ENCODE assay signal across 30 cellular contexts in the genomic region with DNA sequence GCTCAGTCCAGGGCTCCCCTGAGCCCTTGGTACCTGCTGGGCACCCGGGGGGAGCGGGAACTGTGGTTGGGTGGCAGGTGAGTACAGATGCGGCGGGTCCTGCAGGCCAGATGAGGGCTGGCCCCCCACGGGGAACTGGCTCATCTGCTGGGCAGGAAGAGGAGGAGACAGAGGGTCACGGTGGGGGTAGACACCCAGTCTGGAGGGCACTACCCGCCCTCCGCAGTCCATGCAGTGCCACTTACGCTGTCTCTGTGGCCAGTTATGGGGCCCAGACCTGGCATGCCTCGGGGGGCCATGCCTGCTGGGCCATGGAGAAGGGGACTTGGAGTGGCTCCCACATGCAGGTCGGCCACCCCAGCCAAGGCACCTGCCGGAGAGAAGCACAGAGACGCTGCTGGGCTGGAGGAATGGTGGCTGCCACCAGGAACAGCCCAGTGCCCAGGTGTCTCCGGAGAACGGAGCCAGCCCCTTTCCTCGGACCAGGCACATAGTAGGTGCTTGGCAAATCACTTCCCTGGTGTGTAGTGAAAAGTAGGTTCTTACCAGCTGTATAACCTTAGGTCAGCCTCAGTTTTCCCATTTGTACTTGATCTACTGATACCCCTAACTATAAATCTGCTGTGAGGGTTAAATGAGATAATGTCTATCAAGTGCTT. TPM values are rescaled to one million over a fixed set of nuclear protein-coding genes. Genes with fewer than 3 reads are reported as not detected.
"Had no signal": no experiment of that assay in that cellular context is flagged by ENCODE, and none has a peak within 500 bp of the region (broad histone marks: within the 10 kb centered on the region; RNA-seq: fewer than 3 reads in every experiment).

No MANE protein-coding gene starts in this region.

- H3K4me1 Mint-ChIP-seq: central memory CD8-positive, alpha-beta T cell; endodermal cell had no signal

- H3K9me3 Mint-ChIP-seq: activated T-cell treated with anti-CD3 and anti-CD28 coated beads, Interleukin-2, amount 50 U/mL, for 72 hours; central memory CD8-positive, alpha-beta T cell; dendritic cell treated with granulocyte-macrophage colony-stimulating factor and Interleukin-4, amounts not matched to agents 40 ng/mL and 50 ng/mL, for 4 days; endodermal cell; nephron progenitor cell had no signal

- H2AFZ ChIP-seq: parathyroid adenoma had no signal

- DNase-seq: activated CD4-positive, alpha-beta T cell treated with anti-CD3 and anti-CD28 coated beads for 4 hours; activated CD4-positive, alpha-beta T cell treated with anti-CD3 and anti-CD28 coated beads, Interleukin-2, amount 50 U/mL, for 4 hours; activated naive CD4-positive, alpha-beta T cell treated with Interleukin-2 at 50 U/mL for 16 hours; activated T-cell treated with anti-CD3 and anti-CD28 coated beads for 4 hours; activated T-cell treated with anti-CD3 and anti-CD28 coated beads, Interleukin-2, amount 50 U/mL, for 72 hours; anterior cingulate cortex; endodermal cell; foreskin fibroblast; heart left ventricle; left ventricle myocardium inferior; mucosa of descending colon; nephron progenitor cell; nucleus accumbens; right cardiac atrium; stimulated activated CD4-positive, alpha-beta T cell treated with anti-CD3 and anti-CD28 coated beads, Interleukin-2, amount 100 ng/mL, for 48 hours; stimulated activated naive CD4-positive, alpha-beta T cell treated with Interleukin-2 at 50 U/mL for 16 hours; T-helper 2 cell; transverse colon had no signal

- H3K27me3 ChIP-seq: testis had no signal

- H3K9me3 ChIP-seq: heart left ventricle, left ventricle myocardium inferior, mucosa of descending colon, testis, transverse colon had no signal

- H3K27ac ChIP-seq: heart left ventricle, left ventricle myocardium inferior, parathyroid adenoma, testis, transverse colon had no signal

- H3K4me3 Mint-ChIP-seq: activated naive CD8-positive, alpha-beta T cell; central memory CD8-positive, alpha-beta T cell; dendritic cell treated with granulocyte-macrophage colony-stimulating factor and Interleukin-4, amounts not matched to agents 40 ng/mL and 50 ng/mL, for 4 days; endodermal cell; nephron progenitor cell had no signal

- ATAC-seq: activated T-cell treated with anti-CD3 and anti-CD28 coated beads, Interleukin-2, amount 50 U/mL, for 72 hours; esophagus mucosa; heart left ventricle; mucosa of descending colon; right cardiac atrium had no signal

- H3K36me3 Mint-ChIP-seq: activated naive CD8-positive, alpha-beta T cell had no signal

- H3K4me1 ChIP-seq: parathyroid adenoma, testis had no signal

- H3K4me3 ChIP-seq: heart left ventricle, left ventricle myocardium inferior, lung, mucosa of descending colon, transverse colon had no signal

- H3K27ac Mint-ChIP-seq: activated naive CD8-positive, alpha-beta T cell; activated T-cell treated with anti-CD3 and anti-CD28 coated beads, Interleukin-2, amount 50 U/mL, for 72 hours; dendritic cell treated with granulocyte-macrophage colony-stimulating factor and Interleukin-4, amounts not matched to agents 40 ng/mL and 50 ng/mL, for 4 days; endodermal cell; nephron progenitor cell had no signal

- H3K9ac ChIP-seq: parathyroid adenoma had no signal

- H3K36me3 ChIP-seq: heart left ventricle, left ventricle myocardium inferior, transverse colon had no signal

- H3K79me2 ChIP-seq: parathyroid adenoma had no signal

RNA-seq across cellular contexts. Expression of a gene that starts 21.1 kb away (rescaled TPM):
- total RNA-seq: activated T-cell treated with anti-CD3 and anti-CD28 coated beads, Interleukin-2, amount 50 U/mL, for 72 hours; bronchial epithelial cell; esophagus mucosa; heart left ventricle; left ventricle myocardium inferior; mesenteric fat pad; myocyte; pulmonary artery endothelial cell; right cardiac atrium; transverse colon; urinary bladder had no signal
- polyA plus RNA-seq: heart left ventricle, right cardiac atrium, urinary bladder had no signal

RNA-seq across cellular contexts. Expression of a gene that starts 59.8 kb away (rescaled TPM):
- total RNA-seq: activated T-cell treated with anti-CD3 and anti-CD28 coated beads, Interleukin-2, amount 50 U/mL, for 72 hours; bronchial epithelial cell; endodermal cell; myocyte; pulmonary artery endothelial cell; transverse colon; urinary bladder had no signal
- polyA plus RNA-seq: urinary bladder had no signal
